8 cellular contexts compared by ENCODE assay signal in genomic region chr13:99200433-99201167, GRCh38. TPM values are rescaled to one million over a fixed set of nuclear protein-coding genes. Genes with fewer than 3 reads are reported as not detected.
DNase-seq lines count a peak whose midpoint lies in the region; ATAC-seq and TF ChIP-seq lines count a peak whose summit lies in the region.

A gene with protein sequence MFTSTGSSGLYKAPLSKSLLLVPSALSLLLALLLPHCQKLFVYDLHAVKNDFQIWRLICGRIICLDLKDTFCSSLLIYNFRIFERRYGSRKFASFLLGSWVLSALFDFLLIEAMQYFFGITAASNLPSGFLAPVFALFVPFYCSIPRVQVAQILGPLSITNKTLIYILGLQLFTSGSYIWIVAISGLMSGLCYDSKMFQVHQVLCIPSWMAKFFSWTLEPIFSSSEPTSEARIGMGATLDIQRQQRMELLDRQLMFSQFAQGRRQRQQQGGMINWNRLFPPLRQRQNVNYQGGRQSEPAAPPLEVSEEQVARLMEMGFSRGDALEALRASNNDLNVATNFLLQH (plus strand): TSS chr13:99200854. CDS start chr13:99200909, 55 bp downstream.

- no peaks in the 10 kb centered on the region for H3K27me3 Mint-ChIP-seq in activated T-cell treated with anti-CD3 and anti-CD28 coated beads, Interleukin-2, amount 50 U/mL, for 72 hours (ENCODE audit: low read depth)
- no peaks in the 10 kb centered on the region for H3K27me3 Mint-ChIP-seq in naive B cell
- H3K27me3 Mint-ChIP-seq in stimulated activated memory B cell treated with anti-CD40 and anti-IgM and Interleukin-4, amounts not matched to agents 10 μg/mL and 1 μg/mL and 100 μg/mL, for 72 hours = no peaks in the 10 kb centered on the region

- peak within 1 kb of the TSS; percentile 98 for H3K9ac ChIP-seq in KMS-11

- peaks cover 3 to 6% of the 10 kb centered on the region in 2 donors for H3K36me3 Mint-ChIP-seq in activated T-cell treated with anti-CD3 and anti-CD28 coated beads, Interleukin-2, amount 50 U/mL, for 72 hours (ENCODE audit: insufficient read depth in 2 of 2)
- H3K36me3 Mint-ChIP-seq in naive B cell = peaks cover 5 to 6% of the 10 kb centered on the region in 2 donors
- H3K36me3 Mint-ChIP-seq in stimulated activated memory B cell treated with anti-CD40 and anti-IgM and Interleukin-4, amounts not matched to agents 10 μg/mL and 1 μg/mL and 100 μg/mL, for 72 hours = peaks cover 7% of the 10 kb centered on the region

- intact Hi-C loops in esophagus squamous epithelium (cut with DNase I) = no loop called here

- H2AFZ ChIP-seq in KMS-11 (ENCODE audit: low read depth) = peak within 1 kb of the TSS; percentile 94

- H3K36me3 ChIP-seq in KMS-11 (ENCODE audit: insufficient read depth) = no peaks in the 10 kb centered on the region
- H3K36me3 ChIP-seq in Peyer's patch = no peaks in the 10 kb centered on the region
- H3K36me3 ChIP-seq in esophagus squamous epithelium = peaks cover 0 to 4% (median 0%) of the 10 kb centered on the region in 3 donors

- DNase-seq in DMS79 treated with DMSO at 0.1 percent for 48 hours (lab: John Stamatoyannopoulos, UW) = peak; percentile 96
- DNase-seq in Peyer's patch = peak; percentile 92 to 98 (median 97)
- peak; percentile 97 to 98 for DNase-seq in activated T-cell treated with anti-CD3 and anti-CD28 coated beads, Interleukin-2, amount 50 U/mL, for 72 hours
- DNase-seq in esophagus squamous epithelium (lab: John Stamatoyannopoulos, UW) = peak; percentile 60
- peak; percentile 98 for DNase-seq in naive B cell

- no peaks in the 10 kb centered on the region; the same call in 1 of the 2 replicates for H4K20me1 ChIP-seq in KMS-11 (ENCODE audit: insufficient read depth)

- 1% methylated on average over 14 of the region's 76 CpGs; no CpG with 5 or more reads in 1 of the 2 donors for WGBS in esophagus squamous epithelium, 2 donors

- peaks cover 21% of the 10 kb centered on the region for H3K4me1 ChIP-seq in KMS-11 (ENCODE audit: low read depth, poor library complexity, severe bottlenecking)
- peaks cover 0 to 39% (median 5%) of the 10 kb centered on the region in 4 donors for H3K4me1 ChIP-seq in Peyer's patch
- peaks cover 27 to 83% (median 36%) of the 10 kb centered on the region in 3 donors for H3K4me1 ChIP-seq in esophagus squamous epithelium

- H3K4me3 ChIP-seq in KMS-11 (IDR thresholded peaks at IDR 0.05; ENCODE audit: insufficient read depth, low read depth, low read length) (no peak within 1 kb of the TSS), Peyer's patch (peak within 1 kb of the TSS; percentile 68 to 99 (median 89)), esophagus squamous epithelium (peak within 1 kb of the TSS; percentile 72 to 95 (median 85))

- peaks cover 72% of the 10 kb centered on the region for H3K4me1 Mint-ChIP-seq in activated T-cell treated with anti-CD3 and anti-CD28 coated beads, Interleukin-2, amount 50 U/mL, for 72 hours (ENCODE audit: low read depth)
- peaks cover 44 to 67% (median 57%) of the 10 kb centered on the region in 3 donors for H3K4me1 Mint-ChIP-seq in naive B cell
- H3K4me1 Mint-ChIP-seq in stimulated activated memory B cell treated with anti-CD40 and anti-IgM and Interleukin-4, amounts not matched to agents 10 μg/mL and 1 μg/mL and 100 μg/mL, for 72 hours = peaks cover 65% of the 10 kb centered on the region

- no peaks in the 10 kb centered on the region for H3K9me3 Mint-ChIP-seq in activated T-cell treated with anti-CD3 and anti-CD28 coated beads, Interleukin-2, amount 50 U/mL, for 72 hours
- H3K9me3 Mint-ChIP-seq in naive B cell = no peaks in the 10 kb centered on the region
- no peaks in the 10 kb centered on the region for H3K9me3 Mint-ChIP-seq in stimulated activated memory B cell treated with anti-CD40 and anti-IgM and Interleukin-4, amounts not matched to agents 10 μg/mL and 1 μg/mL and 100 μg/mL, for 72 hours

- peak within 1 kb of the TSS; percentile 95 for H3K27ac Mint-ChIP-seq in activated T-cell treated with anti-CD3 and anti-CD28 coated beads, Interleukin-2, amount 50 U/mL, for 72 hours
- peak within 1 kb of the TSS; percentile 91 to 98 (median 96) for H3K27ac Mint-ChIP-seq in naive B cell
- peak within 1 kb of the TSS; percentile 98 for H3K27ac Mint-ChIP-seq in stimulated activated memory B cell treated with anti-CD40 and anti-IgM and Interleukin-4, amounts not matched to agents 10 μg/mL and 1 μg/mL and 100 μg/mL, for 72 hours

- no peaks in the 10 kb centered on the region for H3K9me3 ChIP-seq in Peyer's patch
- H3K9me3 ChIP-seq in esophagus squamous epithelium = no peaks in the 10 kb centered on the region

- ATAC-seq in GM21737 (IDR thresholded peaks at IDR 0.05; ENCODE audit: unreplicated experiment) = peak; percentile 72
- peak; percentile 80 to 83 for ATAC-seq in activated T-cell treated with anti-CD3 and anti-CD28 coated beads, Interleukin-2, amount 50 U/mL, for 72 hours (replicated peaks in 1 of 2)
- peak; percentile 74 for ATAC-seq in naive B cell (ENCODE audit: low read depth in 2 of 2)
- ATAC-seq in stimulated activated memory B cell treated with anti-CD40 and anti-IgM and Interleukin-4, amounts not matched to agents 10 μg/mL and 1 μg/mL and 100 μg/mL, for 72 hours = peak; percentile 90

- no peak for TF ChIP-seq CTCF in KMS-11 (conservative IDR thresholded peaks at IDR 0.05; ENCODE audit: low read depth, low read length)
- TF ChIP-seq CTCF in Peyer's patch (IDR thresholded peaks at IDR 0.05) = peak in 2 of 6 experiments; percentile 8 to 33
- TF ChIP-seq CTCF in esophagus squamous epithelium (IDR thresholded peaks at IDR 0.05) = peak in 4 of 6 experiments; percentile 10 to 36 (median 20)

- TF ChIP-seq POLR2A in Peyer's patch (IDR thresholded peaks at IDR 0.05) = peak; percentile 85 to 93
- TF ChIP-seq POLR2A in esophagus squamous epithelium (IDR thresholded peaks at IDR 0.05) = peak in 3 of 4 donors; percentile 95 to 98 (median 97)

- H3K27ac ChIP-seq in KMS-11 = peak within 1 kb of the TSS; percentile 78
- H3K27ac ChIP-seq in Peyer's patch = peak within 1 kb of the TSS; percentile 94 to 100 (median 98)
- peak within 1 kb of the TSS; percentile 96 to 99 (median 99) for H3K27ac ChIP-seq in esophagus squamous epithelium

- no peaks in the 10 kb centered on the region for H3K79me2 ChIP-seq in KMS-11 (ENCODE audit: insufficient read depth, low read depth)

- H3K4me2 ChIP-seq in KMS-11 = peak within 1 kb of the TSS; percentile 72

- H3K27me3 ChIP-seq in KMS-11 (ENCODE audit: insufficient read depth, low read depth) = no peaks in the 10 kb centered on the region
- no peaks in the 10 kb centered on the region for H3K27me3 ChIP-seq in Peyer's patch
- H3K27me3 ChIP-seq in esophagus squamous epithelium = no peaks in the 10 kb centered on the region

- peak within 1 kb of the TSS; percentile 93 to 94 for H3K4me3 Mint-ChIP-seq in activated T-cell treated with anti-CD3 and anti-CD28 coated beads, Interleukin-2, amount 50 U/mL, for 72 hours
- peak within 1 kb of the TSS; percentile 89 to 98 (median 93) for H3K4me3 Mint-ChIP-seq in naive B cell
- H3K4me3 Mint-ChIP-seq in stimulated activated memory B cell treated with anti-CD40 and anti-IgM and Interleukin-4, amounts not matched to agents 10 μg/mL and 1 μg/mL and 100 μg/mL, for 72 hours = peak within 1 kb of the TSS; percentile 91

RNA-seq across cellular contexts. Expression of the gene that starts here (rescaled TPM):
- total RNA-seq in Peyer's patch (10 to 100 TPM; 38.8 to 67.8 (median 63.4) TPM), esophagus squamous epithelium (10 to 100 TPM; 60.8 to 84.6 (median 75.0) TPM)
- 10 to 100 TPM; 76.7 to 80.3 TPM for total RNA-seq in activated T-cell treated with anti-CD3 and anti-CD28 coated beads, Interleukin-2, amount 50 U/mL, for 72 hours
- polyA plus RNA-seq in naive B cell (ENCODE audit: low read depth in 6 of 6) = 100 to 1,000 TPM; 107 to 132 (median 115) TPM
